25 cellular contexts compared by ENCODE assay signal in the genomic region with DNA sequence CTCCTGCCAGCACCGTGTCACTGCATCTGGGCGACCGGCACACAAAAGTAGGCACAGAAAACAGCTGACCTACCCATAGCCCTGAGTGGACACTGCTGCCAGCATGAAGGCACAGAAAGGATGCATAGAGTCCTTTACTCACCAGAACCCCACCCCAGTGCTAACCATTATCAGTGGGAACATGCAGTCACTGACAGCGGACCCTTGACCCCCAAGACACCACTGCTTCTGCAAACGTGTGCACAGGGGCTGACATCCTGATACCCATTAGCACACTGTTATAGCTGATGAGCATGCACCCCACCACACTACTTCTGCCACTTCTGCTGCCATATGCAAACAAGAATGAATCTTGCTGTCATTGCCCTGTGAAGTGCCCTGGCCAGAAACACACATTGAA.
"Had no signal": no experiment of that assay in that cellular context is flagged by ENCODE, and none has a peak within 500 bp of the region (broad histone marks: within the 10 kb centered on the region; RNA-seq: fewer than 3 reads in every experiment).

No MANE protein-coding gene starts in this region.

- H3K36me3 Mint-ChIP-seq: naive thymus-derived CD4-positive, alpha-beta T cell; natural killer cell; neural progenitor cell; stimulated activated effector memory CD8-positive, alpha-beta T cell treated with anti-CD3 and anti-CD28 coated beads, Interleukin-12 subunit alpha, Interleukin-12 subunit beta, amount 100 ng/mL, for 72 hours; stimulated activated naive B cell treated with anti-CD40 and anti-IgM and Interleukin-4, amounts not matched to agents 10 μg/mL and 1 μg/mL and 100 μg/mL, for 72 hours; type B pancreatic cell had no signal

- ATAC-seq: naive thymus-derived CD4-positive, alpha-beta T cell; natural killer cell; psoas muscle; right cardiac atrium; right lobe of liver; stimulated activated naive B cell treated with anti-CD40 and anti-IgM and Interleukin-4, amounts not matched to agents 10 μg/mL and 1 μg/mL and 100 μg/mL, for 72 hours had no signal

- H3K4me3 Mint-ChIP-seq: naive thymus-derived CD4-positive, alpha-beta T cell; natural killer cell; neural progenitor cell; stimulated activated effector memory CD8-positive, alpha-beta T cell treated with anti-CD3 and anti-CD28 coated beads, Interleukin-12 subunit alpha, Interleukin-12 subunit beta, amount 100 ng/mL, for 72 hours; stimulated activated naive B cell treated with anti-CD40 and anti-IgM and Interleukin-4, amounts not matched to agents 10 μg/mL and 1 μg/mL and 100 μg/mL, for 72 hours; stimulated activated naive CD8-positive, alpha-beta T cell treated with anti-CD3 and anti-CD28 coated beads, Interleukin-15, Interleukin-2, amounts not matched to agents 100 ng/mL and 50 ng/mL, for 24 hours; type B pancreatic cell had no signal

- H3K27me3 Mint-ChIP-seq: naive thymus-derived CD4-positive, alpha-beta T cell; progenitor cell of endocrine pancreas; stimulated activated naive B cell treated with anti-CD40 and anti-IgM and Interleukin-4, amounts not matched to agents 10 μg/mL and 1 μg/mL and 100 μg/mL, for 72 hours; stimulated activated naive CD8-positive, alpha-beta T cell treated with anti-CD3 and anti-CD28 coated beads, Interleukin-15, Interleukin-2, amounts not matched to agents 100 ng/mL and 50 ng/mL, for 24 hours; type B pancreatic cell had no signal

- H3K27ac Mint-ChIP-seq: naive thymus-derived CD4-positive, alpha-beta T cell; natural killer cell; neural progenitor cell; progenitor cell of endocrine pancreas; stimulated activated effector memory CD8-positive, alpha-beta T cell treated with anti-CD3 and anti-CD28 coated beads, Interleukin-12 subunit alpha, Interleukin-12 subunit beta, amount 100 ng/mL, for 72 hours; stimulated activated naive B cell treated with anti-CD40 and anti-IgM and Interleukin-4, amounts not matched to agents 10 μg/mL and 1 μg/mL and 100 μg/mL, for 72 hours; stimulated activated naive CD8-positive, alpha-beta T cell treated with anti-CD3 and anti-CD28 coated beads, Interleukin-15, Interleukin-2, amounts not matched to agents 100 ng/mL and 50 ng/mL, for 24 hours; type B pancreatic cell had no signal

- H3K4me1 Mint-ChIP-seq: naive thymus-derived CD4-positive, alpha-beta T cell; natural killer cell; stimulated activated effector memory CD8-positive, alpha-beta T cell treated with anti-CD3 and anti-CD28 coated beads, Interleukin-12 subunit alpha, Interleukin-12 subunit beta, amount 100 ng/mL, for 72 hours; stimulated activated naive B cell treated with anti-CD40 and anti-IgM and Interleukin-4, amounts not matched to agents 10 μg/mL and 1 μg/mL and 100 μg/mL, for 72 hours had no signal

- DNase-seq: naive thymus-derived CD4-positive, alpha-beta T cell; natural killer cell; occipital lobe; ovary; posterior cingulate gyrus; psoas muscle; right cardiac atrium; right lobe of liver; sigmoid colon; small intestine; stimulated activated CD4-positive, alpha-beta T cell treated with anti-CD3 and anti-CD28 coated beads, Interleukin-15, amount 100 ng/mL, for 24 hours; stimulated activated CD4-positive, alpha-beta T cell treated with anti-CD3 and anti-CD28 coated beads, Interleukin-2, amount 100 ng/mL, for 24 hours; stimulated activated CD4-positive, alpha-beta T cell treated with anti-CD3 and anti-CD28 coated beads, Interleukin-2, amount 100 ng/mL, for 48 hours; stimulated activated CD4-positive, alpha-beta T cell treated with anti-CD3 and anti-CD28 coated beads, Interleukin-4, amount 100 ng/mL, for 24 hours; stimulated activated naive B cell treated with anti-CD40 and anti-IgM and Interleukin-4, amounts not matched to agents 10 μg/mL and 1 μg/mL and 100 μg/mL, for 72 hours; stimulated activated naive CD4-positive, alpha-beta T cell treated with Interleukin-2 at 50 U/mL for 16 hours; stomach; thyroid gland; upper lobe of right lung; uterus had no signal

- H3K9me3 Mint-ChIP-seq: type B pancreatic cell had no signal
